In genomic region chr1:35443768-35444518, GRCh38 we compare ENCODE assay signal across 17 cellular contexts.
DNase-seq lines count a peak whose midpoint lies in the region; ATAC-seq, FAIRE-seq and TF ChIP-seq lines count a peak whose summit lies in the region.
"Had no signal": no experiment of that assay in that cellular context is flagged by ENCODE, and none has a peak within 500 bp of the region (broad histone marks: within the 10 kb centered on the region; RNA-seq: fewer than 3 reads in every experiment).

No MANE protein-coding gene starts in this region.

- H3K27ac Mint-ChIP-seq in stimulated activated effector memory CD8-positive, alpha-beta T cell treated with anti-CD3 and anti-CD28 coated beads, Interleukin-12 subunit alpha, Interleukin-12 subunit beta, amount 100 ng/mL, for 72 hours: no peak overlapping the region
- H3K27ac Mint-ChIP-seq: progenitor cell of endocrine pancreas; stimulated activated naive B cell treated with anti-CD40 and anti-IgM and Interleukin-4, amounts not matched to agents 10 μg/mL and 1 μg/mL and 100 μg/mL, for 72 hours; T-helper 17 cell had no signal

- peak; percentile 52 for TF ChIP-seq CTCF in HepG2 (CRISPR knock-in tag; IDR thresholded peaks at IDR 0.05)
- no peak for TF ChIP-seq CTCF in right lobe of liver (IDR thresholded peaks at IDR 0.05)
- TF ChIP-seq CTCF in choroid plexus epithelial cell (conservative IDR thresholded peaks at IDR 0.05; ENCODE audit: low read depth, low read length): peak; percentile 44

- H3K4me1 ChIP-seq in HepG2 (ENCODE audit: insufficient read depth, low read length): peaks cover 25% of the 10 kb centered on the region
- H3K4me1 ChIP-seq in right lobe of liver: peaks cover 0 to 20% (median 9%) of the 10 kb centered on the region in 4 donors

- BruUV-seq in HepG2 (replicated peaks; lab: Mats Ljungman, UMichigan): no TSS peak

- POLR2A ChIA-PET in HepG2 (lab: Yijun Ruan, JAX): no interaction called here

- TF ChIP-seq RAD21 in HepG2 (CRISPR knock-in tag; IDR thresholded peaks at IDR 0.05): no peak

- no peak overlapping the region for H2AFZ ChIP-seq in HepG2 (ENCODE audit: low read length)

- no peak overlapping the region for H3K4me3 ChIP-seq in HepG2 (replicated peaks in 1 of 3; ENCODE audit: insufficient read depth in 1 of 3, low read depth in 2 of 3, low read length in 3 of 3)
- no peak overlapping the region for H3K4me3 ChIP-seq in right lobe of liver
- H3K4me3 ChIP-seq in choroid plexus epithelial cell (ENCODE audit: low read depth, low read length): no peak overlapping the region

- CTCF ChIA-PET in HepG2 (lab: Yijun Ruan, JAX; ENCODE audit: low intra/inter-chr PET ratio, low total read pairs): interaction anchor here (0.6 kb wide), 1 partner anchor 511 kb away, joined by 5 read pairs; no protein-coding TSS in a partner anchor

- in situ Hi-C loops in HepG2 (cut with HindIII; ENCODE audit: extremely low pct_ligation_motif_present, low pct_unique_long_range_greater_than_20kb): loop anchor here (10.0 to 25.0 kb wide), 2 partner anchors 101 to 293 kb away; no protein-coding TSS in a partner anchor

- no peaks in the 10 kb centered on the region for H3K9me3 Mint-ChIP-seq in stimulated activated effector memory CD8-positive, alpha-beta T cell treated with anti-CD3 and anti-CD28 coated beads, Interleukin-12 subunit alpha, Interleukin-12 subunit beta, amount 100 ng/mL, for 72 hours
- H3K9me3 Mint-ChIP-seq: stimulated activated naive B cell treated with anti-CD40 and anti-IgM and Interleukin-4, amounts not matched to agents 10 μg/mL and 1 μg/mL and 100 μg/mL, for 72 hours had no signal

- WGBS in HepG2 (ENCODE audit: low lambda C conversion rate): 84% methylated on average over 5 of the region's 5 CpGs
- WGBS in right lobe of liver (ENCODE audit: insufficient coverage, low coverage, low lambda C conversion rate, missing lambda C conversion rate): 74% methylated on average over 4 of the region's 5 CpGs

- no peaks in the 10 kb centered on the region for H3K79me2 ChIP-seq in HepG2 (ENCODE audit: insufficient read depth, low read length)

- ATAC-seq in HepG2: peak; percentile 80
- ATAC-seq in right lobe of liver: no peak
- peak; percentile 53 for ATAC-seq in stimulated activated effector memory CD8-positive, alpha-beta T cell treated with anti-CD3 and anti-CD28 coated beads, Interleukin-12 subunit alpha, Interleukin-12 subunit beta, amount 100 ng/mL, for 72 hours
- ATAC-seq in GM19463 (IDR thresholded peaks at IDR 0.05; ENCODE audit: unreplicated experiment): no peak
- no peak for ATAC-seq in GM18520 (IDR thresholded peaks at IDR 0.05; ENCODE audit: unreplicated experiment)
- ATAC-seq: stimulated activated naive B cell treated with anti-CD40 and anti-IgM and Interleukin-4, amounts not matched to agents 10 μg/mL and 1 μg/mL and 100 μg/mL, for 72 hours; T-helper 17 cell had no signal

- intact Hi-C loops in HepG2 (cut with micrococcal nuclease; ENCODE audit: unreplicated experiment): loop anchor here (1.0 kb wide), 1 partner anchor 242 kb away; no protein-coding TSS in a partner anchor
- intact Hi-C loops in right lobe of liver (cut with DNase I): no loop called here

- H3K9me3 ChIP-seq in HepG2 (ENCODE audit: low read length): no peaks in the 10 kb centered on the region
- no peaks in the 10 kb centered on the region for H3K9me3 ChIP-seq in right lobe of liver

- no peaks in the 10 kb centered on the region for H4K20me1 ChIP-seq in HepG2 (ENCODE audit: insufficient read depth, low read length)

- no peak overlapping the region for H3K4me3 Mint-ChIP-seq in stimulated activated effector memory CD8-positive, alpha-beta T cell treated with anti-CD3 and anti-CD28 coated beads, Interleukin-12 subunit alpha, Interleukin-12 subunit beta, amount 100 ng/mL, for 72 hours
- H3K4me3 Mint-ChIP-seq: stimulated activated naive B cell treated with anti-CD40 and anti-IgM and Interleukin-4, amounts not matched to agents 10 μg/mL and 1 μg/mL and 100 μg/mL, for 72 hours; T-helper 17 cell had no signal

- peak; percentile 61 for DNase-seq in HepG2 (ENCODE audit: low spot score)
- no peak for DNase-seq in right lobe of liver
- DNase-seq in NCI-H1694 treated with DMSO at 0.1 percent for 48 hours (lab: John Stamatoyannopoulos, UW): peak; percentile 12
- DNase-seq in choroid plexus epithelial cell (ENCODE audit: low read depth): peak; percentile 32
- DNase-seq in stimulated activated effector memory CD8-positive, alpha-beta T cell treated with anti-CD3 and anti-CD28 coated beads, Interleukin-12 subunit alpha, Interleukin-12 subunit beta, amount 100 ng/mL, for 72 hours (ENCODE audit: low spot score in 2 of 2): no peak
- DNase-seq in HK-2 (ENCODE audit: unreplicated experiment): no peak
- DNase-seq: anterior cingulate cortex; hippocampal formation; NCI-H1436; NK-92 treated with Interleukin-12 subunit alpha and Interleukin-12 subunit beta, amount 100 ng/mL, for 24 hours; stimulated activated CD4-positive, alpha-beta T cell treated with anti-CD3 and anti-CD28 coated beads, Interleukin-1b, Interleukin-23, amount 100 ng/mL, for 48 hours; stimulated activated naive B cell treated with anti-CD40 and anti-IgM and Interleukin-4, amounts not matched to agents 10 μg/mL and 1 μg/mL and 100 μg/mL, for 72 hours; T-helper 17 cell had no signal

- no peak overlapping the region for H3K4me2 ChIP-seq in HepG2 (ENCODE audit: low read depth, low read length)

- H3K36me3 Mint-ChIP-seq in stimulated activated effector memory CD8-positive, alpha-beta T cell treated with anti-CD3 and anti-CD28 coated beads, Interleukin-12 subunit alpha, Interleukin-12 subunit beta, amount 100 ng/mL, for 72 hours: peaks cover 50% of the 10 kb centered on the region

- no peaks in the 10 kb centered on the region for H3K4me1 Mint-ChIP-seq in stimulated activated effector memory CD8-positive, alpha-beta T cell treated with anti-CD3 and anti-CD28 coated beads, Interleukin-12 subunit alpha, Interleukin-12 subunit beta, amount 100 ng/mL, for 72 hours
- H3K4me1 Mint-ChIP-seq: stimulated activated naive B cell treated with anti-CD40 and anti-IgM and Interleukin-4, amounts not matched to agents 10 μg/mL and 1 μg/mL and 100 μg/mL, for 72 hours had no signal

- peak overlapping the region; percentile 25 for H3K27ac ChIP-seq in HepG2 (ENCODE audit: extremely low read length, insufficient read depth, low read length)
- H3K27ac ChIP-seq in right lobe of liver: no peak overlapping the region

- H3K36me3 ChIP-seq in HepG2 (replicated peaks in 1 of 2; ENCODE audit: control insufficient read depth in 1 of 2, insufficient read depth in 2 of 2, low read length in 2 of 2) (peaks cover 25 to 78% of the 10 kb centered on the region in 2 experiments), right lobe of liver (peaks cover 0 to 66% (median 30%) of the 10 kb centered on the region in 4 donors)

- TF ChIP-seq POLR2A in HepG2 (IDR thresholded peaks at IDR 0.05; ENCODE audit: insufficient read depth in 1 of 2, low read depth in 2 of 2, low read length in 2 of 2): no peak
- TF ChIP-seq POLR2A in right lobe of liver (IDR thresholded peaks at IDR 0.05): no peak

- no peak overlapping the region for H3K9ac ChIP-seq in HepG2 (ENCODE audit: insufficient read depth, low read depth, low read length)

- H3K27me3 ChIP-seq in HepG2 (ENCODE audit: control insufficient read depth in 1 of 2, insufficient read depth in 2 of 2, low read length in 2 of 2) (no peaks in the 10 kb centered on the region), right lobe of liver (no peaks in the 10 kb centered on the region)

- FAIRE-seq in HepG2 (lab: Jason Lieb, UNC): no peak
- FAIRE-seq: endometrium had no signal

- TF ChIP-seq EP300 in HepG2 (IDR thresholded peaks at IDR 0.05; ENCODE audit: low read depth in 2 of 2, low read length in 2 of 2) (peak in 1 of 2 experiments; percentile 19; a peak in 1 of 4 replicates), HepG2 (CRISPR knock-in tag; IDR thresholded peaks at IDR 0.05; ENCODE audit: borderline replicate concordance) (no peak)

TF ChIP-seq in HepG2, 621 proteins besides CTCF, POLR2A, EP300 and RAD21 (continues in another document):
- no peak for TF ChIP-seq ZSCAN31 (CRISPR knock-in tag; IDR thresholded peaks at IDR 0.05; ENCODE audit: low read depth)
- peak; percentile 23 for TF ChIP-seq RBM22 (optimal IDR thresholded peaks at IDR 0.05; ENCODE audit: low read length)
- TF ChIP-seq NR3C1 (CRISPR knock-in tag; IDR thresholded peaks at IDR 0.05): no peak
- no peak for TF ChIP-seq ISL2 (CRISPR knock-in tag; IDR thresholded peaks at IDR 0.05)
- TF ChIP-seq TBX3 (IDR thresholded peaks at IDR 0.05; ENCODE audit: borderline replicate concordance): peak; percentile 58; the same call in 1 of the 2 replicates
- no peak for TF ChIP-seq DMTF1 (CRISPR knock-in tag; IDR thresholded peaks at IDR 0.05)
- no peak for TF ChIP-seq RBAK (CRISPR knock-in tag; IDR thresholded peaks at IDR 0.05)
- no peak for TF ChIP-seq HNRNPH1 (optimal IDR thresholded peaks at IDR 0.05; ENCODE audit: low read depth, low read length)
- no peak for TF ChIP-seq ZNF383 (CRISPR knock-in tag; IDR thresholded peaks at IDR 0.05; ENCODE audit: borderline replicate concordance)

Comparison
In these comparisons a context has a peak if more than half of its experiments do, and no peak if none do; other contexts are left out.
1. ATAC-seq: peak in HepG2 (single experiment) and stimulated activated effector memory CD8-positive, alpha-beta T cell treated with anti-CD3 and anti-CD28 coated beads, Interleukin-12 subunit alpha, Interleukin-12 subunit beta, amount 100 ng/mL, for 72 hours (single experiment); none in right lobe of liver (0 of 4), GM19463 (single experiment) and GM18520 (single experiment).
2. DNase-seq: peak in HepG2 (single experiment), NCI-H1694 treated with DMSO at 0.1 percent for 48 hours (single experiment) and choroid plexus epithelial cell (single experiment); none in right lobe of liver (0 of 3), stimulated activated effector memory CD8-positive, alpha-beta T cell treated with anti-CD3 and anti-CD28 coated beads, Interleukin-12 subunit alpha, Interleukin-12 subunit beta, amount 100 ng/mL, for 72 hours (0 of 2) and HK-2 (single experiment).
3. CTCF ChIP-seq: peak in HepG2 (single experiment) and choroid plexus epithelial cell (single experiment); none in right lobe of liver (0 of 4).